Comparison of ENCODE assay signal across 9 cellular contexts in genomic region chr5:78362220-78362619, GRCh38. TPM values are rescaled to one million over a fixed set of nuclear protein-coding genes. Genes with fewer than 3 reads are reported as not detected.
A peak's percentile ranks its signal among the peaks of the same experiment; 100 is the strongest.
DNase-seq lines count a peak whose midpoint lies in the region; ATAC-seq and TF ChIP-seq lines count a peak whose summit lies in the region.
"Had no signal": no experiment of that assay in that cellular context is flagged by ENCODE, and none has a peak within 500 bp of the region (broad histone marks: within the 10 kb centered on the region; RNA-seq: fewer than 3 reads in every experiment).

No MANE protein-coding gene starts in this region.

- H3K9me3 ChIP-seq in osteoblast (ENCODE audit: low read depth, low read length): no peaks in the 10 kb centered on the region
- H3K9me3 ChIP-seq: adrenal gland had no signal

- peak overlapping the region; percentile 99 for H3K4me2 ChIP-seq in osteoblast (ENCODE audit: insufficient read depth, low read length)

- ATAC-seq in GM18873 (IDR thresholded peaks at IDR 0.05; ENCODE audit: low FRiP score, unreplicated experiment): no peak

- peaks cover 17% of the 10 kb centered on the region for H3K27me3 Mint-ChIP-seq in brain

- H3K27ac ChIP-seq in osteoblast (ENCODE audit: low read depth, low read length): no peak overlapping the region

- peak; percentile 12 for DNase-seq in NCI-H2029 (lab: John Stamatoyannopoulos, UW)
- DNase-seq in NCI-H2029 treated with DMSO at 0.1 percent for 48 hours (lab: John Stamatoyannopoulos, UW): no peak
- DNase-seq in NAMALWA (ENCODE audit: low spot score): peak; percentile 16
- DNase-seq in osteoblast (ENCODE audit: insufficient read length, low spot score, missing footprints): no peak
- no peak for DNase-seq in DMS153 treated with DMSO at 0.1 percent for 48 hours (lab: John Stamatoyannopoulos, UW; ENCODE audit: unreplicated experiment)
- no peak for DNase-seq in CD1c-positive myeloid dendritic cell (ENCODE audit: extremely low spot score)
- DNase-seq: adrenal gland had no signal

- H3K79me2 ChIP-seq in osteoblast (ENCODE audit: insufficient read depth, low read length): peaks cover 70% of the 10 kb centered on the region

- peaks cover 0 to 4% (median 0%) of the 10 kb centered on the region in 5 experiments for H3K9me3 Mint-ChIP-seq in brain

- peaks cover 11% of the 10 kb centered on the region for H4K20me1 ChIP-seq in osteoblast (ENCODE audit: insufficient read depth, low read length)

- H3K36me3 ChIP-seq in osteoblast (ENCODE audit: insufficient read depth, low read length): peaks cover 3% of the 10 kb centered on the region
- H3K36me3 ChIP-seq: adrenal gland had no signal

- H3K27ac Mint-ChIP-seq in brain: peak overlapping the region in 4 of 5 experiments; percentile 7 to 95 (median 30)

- no peak overlapping the region for H2AFZ ChIP-seq in osteoblast (ENCODE audit: low read length)

- H3K4me3 Mint-ChIP-seq in brain: peak overlapping the region; percentile 91 to 97 (median 94)

- peaks cover 39% of the 10 kb centered on the region for H3K36me3 Mint-ChIP-seq in brain

- peaks cover 8% of the 10 kb centered on the region for H3K4me1 ChIP-seq in osteoblast (ENCODE audit: insufficient read depth, low read length)

- H3K27me3 ChIP-seq in osteoblast (ENCODE audit: insufficient read depth, low read length): no peaks in the 10 kb centered on the region
- H3K27me3 ChIP-seq: adrenal gland had no signal

- TF ChIP-seq CTCF in brain (conservative IDR thresholded peaks at IDR 0.05): no peak
- TF ChIP-seq CTCF in osteoblast (IDR thresholded peaks at IDR 0.05; ENCODE audit: extremely low read depth, low read depth, low read length): no peak

- H3K4me1 Mint-ChIP-seq in brain: peaks cover 65% of the 10 kb centered on the region

- H3K4me3 ChIP-seq in osteoblast (ENCODE audit: insufficient read depth, low read length): no peak overlapping the region

RNA-seq across cellular contexts. Expression of gene SCAMP1, which starts 1.8 kb away (rescaled TPM):
- polyA plus RNA-seq in brain (ENCODE audit: insufficient read depth, low read depth, low replicate concordance): 30.7 TPM
- 70.2 and 71.9 TPM in 2 replicates for total RNA-seq in osteoblast

Comparison
In these comparisons a context has a peak if more than half of its experiments do, and no peak if none do; other contexts are left out.
1. DNase-seq: peak in NCI-H2029 (single experiment) and NAMALWA (single experiment); none in NCI-H2029 treated with DMSO at 0.1 percent for 48 hours (single experiment), osteoblast (single experiment), DMS153 treated with DMSO at 0.1 percent for 48 hours (single experiment) and CD1c-positive myeloid dendritic cell (single experiment).